Comparison of ENCODE assay signal across 30 cellular contexts in genomic region chr3:167453815-167454214, GRCh38. TPM values are rescaled to one million over a fixed set of nuclear protein-coding genes. Genes with fewer than 3 reads are reported as not detected.
"Had no signal": no experiment of that assay in that cellular context is flagged by ENCODE, and none has a peak within 500 bp of the region (broad histone marks: within the 10 kb centered on the region; RNA-seq: fewer than 3 reads in every experiment).

No MANE protein-coding gene starts in this region.

- H3K27ac ChIP-seq: coronary artery, dorsolateral prefrontal cortex, esophagus muscularis mucosa, gastrocnemius medialis, heart right ventricle, left lung, lower lobe of right lung had no signal

- H3K4me1 Mint-ChIP-seq: naive thymus-derived CD4-positive, alpha-beta T cell had no signal

- FAIRE-seq: colon, endothelial cell of umbilical vein, islet of Langerhans, keratinocyte had no signal

- H3K27me3 Mint-ChIP-seq: naive thymus-derived CD4-positive, alpha-beta T cell had no signal

- H3K36me3 ChIP-seq: esophagus muscularis mucosa, gastrocnemius medialis, heart right ventricle, left lung, lower lobe of right lung had no signal

- H3K9me3 ChIP-seq: esophagus muscularis mucosa, gastrocnemius medialis, heart right ventricle, left lung, lower lobe of right lung had no signal

- H3K27me3 ChIP-seq: dorsolateral prefrontal cortex, esophagus muscularis mucosa, gastrocnemius medialis, heart right ventricle, left lung had no signal

- H3K27ac Mint-ChIP-seq: naive thymus-derived CD4-positive, alpha-beta T cell had no signal

- ATAC-seq: gastrocnemius medialis; heart right ventricle; left cardiac atrium; left lung; left ventricle myocardium superior; lower lobe of right lung; naive thymus-derived CD4-positive, alpha-beta T cell had no signal

- H3K36me3 Mint-ChIP-seq: naive thymus-derived CD4-positive, alpha-beta T cell had no signal

- H3K4me3 Mint-ChIP-seq: naive thymus-derived CD4-positive, alpha-beta T cell had no signal

- H3K4me3 ChIP-seq: coronary artery, dorsolateral prefrontal cortex, esophagus muscularis mucosa, gastrocnemius medialis, heart right ventricle, left lung, lower lobe of right lung had no signal

- DNase-seq: dermis blood vessel endothelial cell; dorsolateral prefrontal cortex; effector CD4-positive, alpha-beta T cell; effector memory CD4-positive, alpha-beta T cell; foreskin fibroblast; foreskin melanocyte; gastrocnemius medialis; glutamatergic neuron; head of caudate nucleus; heart right ventricle; hippocampal formation; left cardiac atrium; left lung; left ventricle myocardium superior; lower lobe of right lung; mesenchymal stem cell; midbrain; naive thymus-derived CD4-positive, alpha-beta T cell had no signal

- H3K4me1 ChIP-seq: esophagus muscularis mucosa, gastrocnemius medialis, heart right ventricle, left lung, lower lobe of right lung had no signal

RNA-seq across cellular contexts. Expression of gene SERPINI2, which starts 20.0 kb away (rescaled TPM):
- total RNA-seq: dermis blood vessel endothelial cell, endothelial cell of umbilical vein, epithelial cell of proximal tubule, gastrocnemius medialis, glomerular endothelial cell, kidney epithelial cell, left ventricle myocardium superior, lower leg skin, lung microvascular endothelial cell, mononuclear cell had no signal
- polyA plus RNA-seq: endothelial cell of umbilical vein; keratinocyte; naive thymus-derived CD4-positive, alpha-beta T cell had no signal
